Comparison of ENCODE assay signal across 14 cellular contexts in the genomic region with DNA sequence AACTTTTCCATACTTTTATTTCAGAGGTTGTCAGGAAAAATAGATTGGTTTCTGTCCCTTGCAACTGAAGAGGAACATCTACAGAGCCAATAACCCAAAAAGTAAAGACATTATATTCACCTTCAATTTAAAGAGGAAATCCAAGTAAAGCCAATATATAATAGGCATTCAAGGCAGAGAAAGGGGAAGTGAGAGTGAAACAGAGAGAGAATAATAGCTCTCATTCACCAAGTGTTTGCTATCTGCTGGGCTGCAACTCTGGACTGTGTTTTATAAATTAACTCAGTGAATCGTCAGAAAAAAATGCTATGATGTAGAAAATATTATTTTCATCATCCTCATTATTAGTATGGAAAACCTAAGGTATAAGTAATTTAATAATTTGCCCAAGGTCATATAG.
DNase-seq lines count a peak whose midpoint lies in the region; ATAC-seq and TF ChIP-seq lines count a peak whose summit lies in the region.
"Had no signal": no experiment of that assay in that cellular context is flagged by ENCODE, and none has a peak within 500 bp of the region (broad histone marks: within the 10 kb centered on the region; RNA-seq: fewer than 3 reads in every experiment).

No MANE protein-coding gene starts in this region.

- H3K9me3 ChIP-seq in lower lobe of right lung, result no peaks in the 10 kb centered on the region
- H3K9me3 ChIP-seq in T-helper 17 cell (ENCODE audit: control insufficient read depth, low read length, poor library complexity, severe bottlenecking), result no peaks in the 10 kb centered on the region

- no peaks in the 10 kb centered on the region for H3K4me1 Mint-ChIP-seq in T-helper 17 cell
- H3K4me1 Mint-ChIP-seq: activated naive CD8-positive, alpha-beta T cell treated with anti-CD3 and anti-CD28 coated beads, Interleukin-2, amount 50 U/mL, for 24 hours had no signal

- H3K36me3 ChIP-seq in lower lobe of right lung, result no peaks in the 10 kb centered on the region

- H3K4me1 ChIP-seq in lower lobe of right lung, result no peaks in the 10 kb centered on the region

- DNase-seq in pons (ENCODE audit: low spot score) (peak; percentile 23), NCI-H526 (lab: John Stamatoyannopoulos, UW) (no peak), lower lobe of right lung (no peak), T-helper 17 cell (no peak)
- DNase-seq: activated CD4-positive, alpha-beta T cell treated with anti-CD3 and anti-CD28 coated beads, Interleukin-2, amount 50 U/mL, for 48 hours; activated naive CD8-positive, alpha-beta T cell treated with anti-CD3 and anti-CD28 coated beads, Interleukin-2, amount 50 U/mL, for 24 hours; effector CD4-positive, alpha-beta T cell; midbrain; NCI-H1436 treated with DMSO at 0.1 percent for 48 hours had no signal

- H3K36me3 Mint-ChIP-seq in T-helper 17 cell (ENCODE audit: low read depth), result no peaks in the 10 kb centered on the region

- no peaks in the 10 kb centered on the region for H3K27me3 ChIP-seq in lower lobe of right lung (ENCODE audit: low read depth)

- intact Hi-C loops in lower lobe of right lung (cut with DNase I), result no loop called here

- H3K27me3 Mint-ChIP-seq in T-helper 17 cell, result no peaks in the 10 kb centered on the region
- H3K27me3 Mint-ChIP-seq: activated naive CD8-positive, alpha-beta T cell treated with anti-CD3 and anti-CD28 coated beads, Interleukin-2, amount 50 U/mL, for 24 hours had no signal

- no peak for TF ChIP-seq CTCF in lower lobe of right lung (IDR thresholded peaks at IDR 0.05)

- H3K4me3 Mint-ChIP-seq in T-helper 17 cell, result no peak overlapping the region
- H3K4me3 Mint-ChIP-seq: activated naive CD8-positive, alpha-beta T cell treated with anti-CD3 and anti-CD28 coated beads, Interleukin-2, amount 50 U/mL, for 24 hours had no signal

- no peak overlapping the region for H3K27ac ChIP-seq in lower lobe of right lung

- no peak overlapping the region for H3K4me3 ChIP-seq in lower lobe of right lung

- H3K27ac Mint-ChIP-seq in T-helper 17 cell, result no peak overlapping the region
- H3K27ac Mint-ChIP-seq: activated naive CD8-positive, alpha-beta T cell treated with anti-CD3 and anti-CD28 coated beads, Interleukin-2, amount 50 U/mL, for 24 hours had no signal

- ATAC-seq in GM19351 (IDR thresholded peaks at IDR 0.05; ENCODE audit: unreplicated experiment) (peak; percentile 100), HG02759 (IDR thresholded peaks at IDR 0.05; ENCODE audit: unreplicated experiment) (peak; percentile 98), HG03460 (IDR thresholded peaks at IDR 0.05; ENCODE audit: unreplicated experiment) (peak; percentile 95), lower lobe of right lung (no peak), T-helper 17 cell (no peak)
- ATAC-seq: activated naive CD8-positive, alpha-beta T cell treated with anti-CD3 and anti-CD28 coated beads, Interleukin-2, amount 50 U/mL, for 24 hours; HCT116; sciatic nerve had no signal

Comparison
In these comparisons a context has a peak if more than half of its experiments do, and no peak if none do; other contexts are left out.
1. ATAC-seq: peak in GM19351 (single experiment), HG02759 (single experiment) and HG03460 (single experiment); none in lower lobe of right lung (0 of 2) and T-helper 17 cell (single experiment).